In genomic region chr19:2236285-2237050, GRCh38 we compare ENCODE assay signal across 8 cellular contexts. TPM values are rescaled to one million over a fixed set of nuclear protein-coding genes. Genes with fewer than 3 reads are reported as not detected.
DNase-seq lines count a peak whose midpoint lies in the region; TF ChIP-seq lines count a peak whose summit lies in the region.

PLEKHJ1 (minus strand) TSS chr19:2236329; CDS start chr19:2236248, 81 bp downstream.
SF3A2 (plus strand) TSS chr19:2236824; CDS start chr19:2243419, 6,595 bp downstream.

- H3K4me3 Mint-ChIP-seq in H9 (peak within 1 kb of the TSS; percentile 96 to 97), nephron (peak within 1 kb of the TSS; percentile 97 to 100 (median 98))
- H3K4me3 Mint-ChIP-seq in stimulated activated naive CD8-positive, alpha-beta T cell treated with anti-CD3 and anti-CD28 coated beads, Interleukin-15, Interleukin-2, amounts not matched to agents 100 ng/mL and 50 ng/mL, for 24 hours: peak within 1 kb of the TSS; percentile 98

- H4K91ac ChIP-seq in H9 (ENCODE audit: insufficient read length, low read depth, low read length): no peak within 1 kb of the TSS

- H3K4ac ChIP-seq in H9 (ENCODE audit: low read depth, low read length): no peak within 1 kb of the TSS

- peaks cover 37 to 48% of the 10 kb centered on the region in 2 experiments for H3K4me1 Mint-ChIP-seq in H9
- peaks cover 51% of the 10 kb centered on the region for H3K4me1 Mint-ChIP-seq in nephron
- peaks cover 67% of the 10 kb centered on the region for H3K4me1 Mint-ChIP-seq in stimulated activated naive CD8-positive, alpha-beta T cell treated with anti-CD3 and anti-CD28 coated beads, Interleukin-15, Interleukin-2, amounts not matched to agents 100 ng/mL and 50 ng/mL, for 24 hours (ENCODE audit: low read depth)

- H3K27me3 Mint-ChIP-seq in H9 (ENCODE audit: low read depth) (no peaks in the 10 kb centered on the region; the same call in 1 of the 2 replicates), nephron (ENCODE audit: low read depth) (no peaks in the 10 kb centered on the region)
- H3K27me3 Mint-ChIP-seq in stimulated activated naive CD8-positive, alpha-beta T cell treated with anti-CD3 and anti-CD28 coated beads, Interleukin-15, Interleukin-2, amounts not matched to agents 100 ng/mL and 50 ng/mL, for 24 hours: peaks cover 4% of the 10 kb centered on the region

- H4K20me1 ChIP-seq in H9 (ENCODE audit: control insufficient read depth, insufficient read depth, insufficient read length): peaks cover 2% of the 10 kb centered on the region

- peak within 1 kb of the TSS; percentile 55 for H3K4me2 ChIP-seq in H9 (ENCODE audit: insufficient read depth, insufficient read length, low read length)

- H2BK20ac ChIP-seq in H9 (ENCODE audit: low read depth, low read length, poor library complexity, severe bottlenecking): no peak within 1 kb of the TSS

- H2BK120ac ChIP-seq in H9 (ENCODE audit: low read depth, low read length, poor library complexity, severe bottlenecking): no peak within 1 kb of the TSS

- peak within 1 kb of the TSS; percentile 90 for H3K18ac ChIP-seq in H9 (ENCODE audit: insufficient read length, low read depth, low read length)

- peaks cover 25% of the 10 kb centered on the region for H3K36me3 ChIP-seq in MG63

- H3K4me1 ChIP-seq in H9 (ENCODE audit: insufficient read depth, low read length): peaks cover 4% of the 10 kb centered on the region; the same call in 1 of the 2 replicates

- no peak within 1 kb of the TSS for H4K8ac ChIP-seq in H9 (replicated peaks; ENCODE audit: insufficient read length, low read depth, low read length)

- H4K5ac ChIP-seq in H9 (ENCODE audit: insufficient read length, low read depth, low read length): no peak within 1 kb of the TSS

- peak within 1 kb of the TSS; percentile 72 for H3K9ac ChIP-seq in H9 (ENCODE audit: extremely low read depth, insufficient read length, low read length)

- H3K79me2 ChIP-seq in H9 (ENCODE audit: insufficient read depth, low read length): peaks cover 43% of the 10 kb centered on the region

- peak within 1 kb of the TSS; percentile 66 for H3K4me3 ChIP-seq in MG63
- peak within 1 kb of the TSS; percentile 84 for H3K4me3 ChIP-seq in fibroblast of the aortic adventitia (ENCODE audit: low read depth, low read length)

- H3K9me3 ChIP-seq in H9 (ENCODE audit: control insufficient read depth, low read depth, low read length) (no peaks in the 10 kb centered on the region), MG63 (no peaks in the 10 kb centered on the region)

- peaks cover 9% of the 10 kb centered on the region for H3K23me2 ChIP-seq in H9 (ENCODE audit: insufficient read length, low read depth, low read length, poor library complexity, severe bottlenecking)

- no peak within 1 kb of the TSS for H2BK15ac ChIP-seq in H9 (ENCODE audit: low read depth, low read length)

- H3K79me1 ChIP-seq in H9 (ENCODE audit: insufficient read depth, low read depth, low read length, poor library complexity, severe bottlenecking): peaks cover 4% of the 10 kb centered on the region

- peaks cover 0 to 3% of the 10 kb centered on the region in 2 experiments; a peak in 1 of 5 replicates for H3K9me3 Mint-ChIP-seq in H9
- H3K9me3 Mint-ChIP-seq in nephron: no peaks in the 10 kb centered on the region
- no peaks in the 10 kb centered on the region for H3K9me3 Mint-ChIP-seq in stimulated activated naive CD8-positive, alpha-beta T cell treated with anti-CD3 and anti-CD28 coated beads, Interleukin-15, Interleukin-2, amounts not matched to agents 100 ng/mL and 50 ng/mL, for 24 hours

- no peak within 1 kb of the TSS for H2BK12ac ChIP-seq in H9 (ENCODE audit: insufficient read length, low read depth, low read length)

- H2AK5ac ChIP-seq in H9 (ENCODE audit: insufficient read length, low read length): no peak within 1 kb of the TSS

- DNase-seq in GDM1 (lab: John Stamatoyannopoulos, UW) (peak; percentile 97), H9 (peak; percentile 97), MG63 (peak; percentile 94), SHP77 treated with DMSO at 0.1 percent for 48 hours (lab: John Stamatoyannopoulos, UW) (peak; percentile 90), fibroblast of the aortic adventitia (ENCODE audit: low read depth) (peak; percentile 98)
- peak; percentile 99 for DNase-seq in activated effector memory CD4-positive, alpha-beta T cell treated with anti-CD3 and anti-CD28 coated beads, Interleukin-2, amount 50 U/mL, for 16 hours

- H3K36me3 Mint-ChIP-seq in H9 (ENCODE audit: insufficient read depth in 1 of 3, low read depth in 3 of 3) (peaks cover 14 to 52% (median 51%) of the 10 kb centered on the region in 3 experiments), nephron (ENCODE audit: low read depth) (peaks cover 21% of the 10 kb centered on the region)
- H3K36me3 Mint-ChIP-seq in stimulated activated naive CD8-positive, alpha-beta T cell treated with anti-CD3 and anti-CD28 coated beads, Interleukin-15, Interleukin-2, amounts not matched to agents 100 ng/mL and 50 ng/mL, for 24 hours (ENCODE audit: low read depth): peaks cover 57% of the 10 kb centered on the region

- no peak within 1 kb of the TSS for H2AFZ ChIP-seq in H9 (ENCODE audit: low read length)

- H3T11ph ChIP-seq in H9 (ENCODE audit: low read length): no peak within 1 kb of the TSS

- H3K23ac ChIP-seq in H9 (ENCODE audit: insufficient read length, low read depth, low read length): no peak within 1 kb of the TSS

- H3K27ac Mint-ChIP-seq in H9: peak within 1 kb of the TSS; percentile 99 to 100 (median 99)
- H3K27ac Mint-ChIP-seq in nephron: peak within 1 kb of the TSS; percentile 99 to 100 (median 99)
- H3K27ac Mint-ChIP-seq in stimulated activated naive CD8-positive, alpha-beta T cell treated with anti-CD3 and anti-CD28 coated beads, Interleukin-15, Interleukin-2, amounts not matched to agents 100 ng/mL and 50 ng/mL, for 24 hours: peak within 1 kb of the TSS; percentile 99

- no peak within 1 kb of the TSS for H2BK5ac ChIP-seq in H9 (ENCODE audit: insufficient read length, low read length)

- no peak within 1 kb of the TSS for H3K56ac ChIP-seq in H9 (ENCODE audit: insufficient read length, low read depth, low read length)

- H3K14ac ChIP-seq in H9 (ENCODE audit: insufficient read depth, low read length): peak within 1 kb of the TSS; percentile 87

- no peak within 1 kb of the TSS for H3K27ac ChIP-seq in H9 (ENCODE audit: insufficient read length, low read depth, low read length)

- no CpG with 5 or more reads among the region's 84 CpGs for WGBS in H9 (ENCODE audit: extremely low coverage, insufficient read length, low lambda C conversion rate)

- H3K27me3 ChIP-seq in H9 (ENCODE audit: insufficient read depth, low read length) (no peaks in the 10 kb centered on the region), MG63 (no peaks in the 10 kb centered on the region)

- peak; percentile 95 for TF ChIP-seq CTCF in H9 (conservative IDR thresholded peaks at IDR 0.05)
- TF ChIP-seq CTCF in fibroblast of the aortic adventitia (IDR thresholded peaks at IDR 0.05; ENCODE audit: insufficient read depth, low read length): peak; percentile 91
- TF ChIP-seq CTCF in nephron (IDR thresholded peaks at IDR 0.05; ENCODE audit: unreplicated experiment in 3 of 3): peak; percentile 98 to 99 (median 99)

RNA-seq across cellular contexts. Expression of gene PLEKHJ1, which starts in this region (rescaled TPM):
- total RNA-seq in H9 (2021) (139 and 148 TPM in 2 replicates), fibroblast of the aortic adventitia (ENCODE audit: low replicate concordance) (30.9 and 33.4 TPM in 2 replicates)
- 23.1 and 25.6 TPM in 2 replicates for total RNA-seq in MG63 (2014; rRNA removed; shearing (Covaris generic); ENCODE audit: low replicate concordance)

RNA-seq across cellular contexts. Expression of gene SF3A2, which starts in this region (rescaled TPM):
- total RNA-seq in H9 (2021) (166 and 167 TPM in 2 replicates), fibroblast of the aortic adventitia (ENCODE audit: low replicate concordance) (11.9 and 29.6 TPM in 2 replicates)
- 5.5 and 23.7 TPM in 2 replicates for total RNA-seq in MG63 (2014; rRNA removed; shearing (Covaris generic); ENCODE audit: low replicate concordance)
